Comparison of ENCODE assay signal across 1 cellular context in the genomic region with DNA sequence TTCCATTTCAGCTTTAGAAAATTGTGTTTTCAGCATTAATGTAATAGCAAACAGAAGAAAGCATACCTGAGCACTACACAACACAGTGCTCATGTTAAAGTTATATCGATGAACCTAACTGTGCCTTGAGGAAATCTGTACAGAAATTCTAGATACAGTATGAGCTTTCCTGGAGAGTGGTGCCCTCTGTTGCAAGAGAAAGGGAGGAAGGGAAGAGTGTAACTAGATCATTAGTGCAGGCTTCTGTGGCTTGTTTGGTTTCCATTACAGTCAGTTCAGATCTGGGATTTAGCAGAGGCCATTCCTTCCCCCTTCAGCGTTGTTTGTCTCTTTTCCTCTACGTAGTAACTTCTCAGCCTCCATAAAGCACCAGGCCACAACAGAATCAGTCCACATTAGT.
TF ChIP-seq lines count a peak whose summit lies in the region.

No MANE protein-coding gene starts in this region.

TF ChIP-seq in IMR-90, 13 proteins besides CTCF, POLR2A, EP300 and RAD21 (continued from another document):
- TF ChIP-seq, protein P1, sequence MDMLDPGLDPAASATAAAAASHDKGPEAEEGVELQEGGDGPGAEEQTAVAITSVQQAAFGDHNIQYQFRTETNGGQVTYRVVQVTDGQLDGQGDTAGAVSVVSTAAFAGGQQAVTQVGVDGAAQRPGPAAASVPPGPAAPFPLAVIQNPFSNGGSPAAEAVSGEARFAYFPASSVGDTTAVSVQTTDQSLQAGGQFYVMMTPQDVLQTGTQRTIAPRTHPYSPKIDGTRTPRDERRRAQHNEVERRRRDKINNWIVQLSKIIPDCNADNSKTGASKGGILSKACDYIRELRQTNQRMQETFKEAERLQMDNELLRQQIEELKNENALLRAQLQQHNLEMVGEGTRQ (IDR thresholded peaks at IDR 0.05; ENCODE audit: low read depth, low read length): no peak
- TF ChIP-seq BHLHE40 (IDR thresholded peaks at IDR 0.05; ENCODE audit: low read depth, low read length) (no peak), MAZ (IDR thresholded peaks at IDR 0.05; ENCODE audit: borderline replicate concordance, low read depth, low read length) (no peak), SMC3 (IDR thresholded peaks at IDR 0.05; ENCODE audit: low read depth, low read length) (no peak), MXI1 (IDR thresholded peaks at IDR 0.05; ENCODE audit: borderline replicate concordance, low read depth, low read length) (no peak), FOS (IDR thresholded peaks at IDR 0.05; ENCODE audit: low read depth, low read length) (no peak), NFE2L2 (IDR thresholded peaks at IDR 0.05; ENCODE audit: low read depth, low read length) (no peak)
